9 cellular contexts compared by ENCODE assay signal in the genomic region with DNA sequence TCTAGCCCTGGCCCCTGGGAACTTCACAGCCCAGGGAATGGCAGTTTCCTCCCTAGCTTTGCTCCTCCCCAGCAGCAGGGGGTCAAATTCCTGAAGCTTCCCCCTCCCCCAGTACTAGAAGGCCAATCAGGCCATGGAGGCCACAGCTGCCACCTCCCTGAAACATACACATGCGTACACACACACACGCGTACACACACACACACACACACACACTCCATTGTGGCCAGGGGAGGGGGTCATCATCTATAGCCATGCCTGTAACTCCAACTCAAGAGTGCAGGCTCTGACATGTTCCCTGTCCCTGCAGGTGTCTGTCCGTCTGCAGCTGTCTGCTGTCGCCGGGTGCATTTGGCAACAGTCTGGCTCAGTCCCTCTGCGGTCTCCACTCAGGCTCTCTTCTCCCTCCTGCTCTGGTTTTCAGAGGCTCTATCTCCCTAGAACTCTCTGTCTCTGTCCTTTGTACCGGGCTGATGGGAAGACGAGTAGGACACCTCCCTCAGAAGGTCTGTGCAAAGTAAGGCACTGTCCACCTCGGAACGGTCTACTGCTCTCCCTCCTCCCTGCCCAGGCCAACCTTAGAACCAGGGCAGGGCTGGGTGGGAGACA. TPM values are rescaled to one million over a fixed set of nuclear protein-coding genes. Genes with fewer than 3 reads are reported as not detected.
DNase-seq lines count a peak whose midpoint lies in the region; TF ChIP-seq lines count a peak whose summit lies in the region.
"Had no signal": no experiment of that assay in that cellular context is flagged by ENCODE, and none has a peak within 500 bp of the region (broad histone marks: within the 10 kb centered on the region; RNA-seq: fewer than 3 reads in every experiment).

No MANE protein-coding gene starts in this region.

- BruUV-seq in OCI-LY7 (replicated peaks; lab: Mats Ljungman, UMichigan): no TSS peak

- POLR2A ChIA-PET in OCI-LY7 (lab: Charles Lee): no interaction called here
- POLR2A ChIA-PET in GM10248 (lab: Yijun Ruan, JAX): no interaction called here

- intact Hi-C loops in OCI-LY7 (cut with micrococcal nuclease; ENCODE audit: unreplicated experiment): no loop called here

- CTCF ChIA-PET in OCI-LY7 (lab: Charles Lee; ENCODE audit: unreplicated experiment): no interaction called here
- CTCF ChIA-PET in GM10248 (lab: Yijun Ruan, JAX): no interaction called here

- no peak for DNase-seq in T-helper 1 cell
- peak; percentile 59 for DNase-seq in NCI-H2227 (lab: John Stamatoyannopoulos, UW; ENCODE audit: unreplicated experiment)
- DNase-seq in cerebellum (ENCODE audit: low spot score): peak; percentile 38
- DNase-seq in OCI-LY7 (ENCODE audit: low spot score): no peak
- no peak for DNase-seq in effector CD8-positive, alpha-beta T cell (lab: John Stamatoyannopoulos, UW)
- no peak for DNase-seq in GM10248 (ENCODE audit: extremely low spot score)

- no peaks in the 10 kb centered on the region for H3K9me3 Mint-ChIP-seq in T-helper 1 cell treated with Interleukin-12 subunit alpha and Interleukin-12 subunit beta and Interleukin-4 antibody, amounts not matched to agents 30 μg/mL and 1 μg/mL, for 36 hours
- H3K9me3 Mint-ChIP-seq: dendritic cell treated with granulocyte-macrophage colony-stimulating factor and Interleukin-4, amounts not matched to agents 40 ng/mL and 50 ng/mL, for 4 days had no signal

- H3K79me2 ChIP-seq in parathyroid adenoma (no peaks in the 10 kb centered on the region), OCI-LY7 (ENCODE audit: insufficient read depth, low read depth, low read length) (no peaks in the 10 kb centered on the region)

- peaks cover 42% of the 10 kb centered on the region for H3K27me3 Mint-ChIP-seq in T-helper 1 cell treated with Interleukin-12 subunit alpha and Interleukin-12 subunit beta and Interleukin-4 antibody, amounts not matched to agents 30 μg/mL and 1 μg/mL, for 36 hours (ENCODE audit: low read depth)

- H3K4me1 Mint-ChIP-seq in T-helper 1 cell treated with Interleukin-12 subunit alpha and Interleukin-12 subunit beta and Interleukin-4 antibody, amounts not matched to agents 30 μg/mL and 1 μg/mL, for 36 hours (ENCODE audit: low read depth): peaks cover 21% of the 10 kb centered on the region

- peak overlapping the region; percentile 81 for H3K4me3 Mint-ChIP-seq in T-helper 1 cell treated with Interleukin-12 subunit alpha and Interleukin-12 subunit beta and Interleukin-4 antibody, amounts not matched to agents 30 μg/mL and 1 μg/mL, for 36 hours
- H3K4me3 Mint-ChIP-seq: dendritic cell treated with granulocyte-macrophage colony-stimulating factor and Interleukin-4, amounts not matched to agents 40 ng/mL and 50 ng/mL, for 4 days had no signal

- H3K36me3 ChIP-seq in parathyroid adenoma (ENCODE audit: control insufficient read depth, insufficient read depth, low read length): no peaks in the 10 kb centered on the region
- H3K36me3 ChIP-seq in OCI-LY7 (ENCODE audit: insufficient read depth, low read length): no peaks in the 10 kb centered on the region

- no peaks in the 10 kb centered on the region for H3K27me3 ChIP-seq in parathyroid adenoma (ENCODE audit: control insufficient read depth, insufficient read depth, low read length)

- H3K9ac ChIP-seq in parathyroid adenoma: no peak overlapping the region

- H3K4me3 ChIP-seq in parathyroid adenoma (ENCODE audit: low read depth, low read length) (no peak overlapping the region), OCI-LY7 (ENCODE audit: low read depth, low read length, poor library complexity, severe bottlenecking) (no peak overlapping the region)

- H3K36me3 Mint-ChIP-seq in T-helper 1 cell treated with Interleukin-12 subunit alpha and Interleukin-12 subunit beta and Interleukin-4 antibody, amounts not matched to agents 30 μg/mL and 1 μg/mL, for 36 hours (ENCODE audit: low read depth): no peaks in the 10 kb centered on the region

- no peak overlapping the region for H3K4me2 ChIP-seq in parathyroid adenoma (ENCODE audit: low read length)
- no peak overlapping the region for H3K4me2 ChIP-seq in OCI-LY7 (ENCODE audit: low read length)

- H4K20me1 ChIP-seq in OCI-LY7 (ENCODE audit: insufficient read depth, low read length): no peaks in the 10 kb centered on the region

- no peak for TF ChIP-seq CTCF in parathyroid adenoma (IDR thresholded peaks at IDR 0.05)
- TF ChIP-seq CTCF in OCI-LY7 (conservative IDR thresholded peaks at IDR 0.05; ENCODE audit: low read length): no peak
- no peak for TF ChIP-seq CTCF in GM10248 (IDR thresholded peaks at IDR 0.05; ENCODE audit: control extremely low read depth, extremely low read depth, low read depth, missing control alignments)

- peaks cover 7% of the 10 kb centered on the region for H3K4me1 ChIP-seq in parathyroid adenoma
- no peaks in the 10 kb centered on the region for H3K4me1 ChIP-seq in OCI-LY7 (ENCODE audit: insufficient read depth, low read length, poor library complexity, severe bottlenecking)

- H3K27ac ChIP-seq in parathyroid adenoma (no peak overlapping the region), OCI-LY7 (ENCODE audit: low read depth, low read length, poor library complexity, severe bottlenecking) (no peak overlapping the region)

- H3K27ac Mint-ChIP-seq in T-helper 1 cell treated with Interleukin-12 subunit alpha and Interleukin-12 subunit beta and Interleukin-4 antibody, amounts not matched to agents 30 μg/mL and 1 μg/mL, for 36 hours: no peak overlapping the region
- H3K27ac Mint-ChIP-seq: dendritic cell treated with granulocyte-macrophage colony-stimulating factor and Interleukin-4, amounts not matched to agents 40 ng/mL and 50 ng/mL, for 4 days had no signal

- H2AFZ ChIP-seq in parathyroid adenoma: peak overlapping the region; percentile 60
- no peak overlapping the region for H2AFZ ChIP-seq in OCI-LY7 (ENCODE audit: low read length)

- no peaks in the 10 kb centered on the region for H3K9me3 ChIP-seq in parathyroid adenoma (ENCODE audit: control insufficient read depth, low read length)
- H3K9me3 ChIP-seq in OCI-LY7 (ENCODE audit: low read length): no peaks in the 10 kb centered on the region

- H3K9me2 ChIP-seq in OCI-LY7 (ENCODE audit: insufficient read depth, low read length): no peaks in the 10 kb centered on the region

RNA-seq across cellular contexts. Expression of a gene that starts 1.4 kb away (rescaled TPM):
- total RNA-seq in cerebellum: 5.4 TPM
- not detected in 2 replicates for total RNA-seq in OCI-LY7 (2014; rRNA removed; shearing (Covaris generic))
- total RNA-seq in OCI-LY7 (2022): not detected in 2 replicates

Comparison
In these comparisons a context has a peak if more than half of its experiments do, and no peak if none do; other contexts are left out.
1. DNase-seq: peak in NCI-H2227 (single experiment) and cerebellum (single experiment); none in T-helper 1 cell (0 of 5), OCI-LY7 (single experiment), effector CD8-positive, alpha-beta T cell (single experiment) and GM10248 (single experiment).